Comparison of ENCODE assay signal across 15 cellular contexts in the genomic region with DNA sequence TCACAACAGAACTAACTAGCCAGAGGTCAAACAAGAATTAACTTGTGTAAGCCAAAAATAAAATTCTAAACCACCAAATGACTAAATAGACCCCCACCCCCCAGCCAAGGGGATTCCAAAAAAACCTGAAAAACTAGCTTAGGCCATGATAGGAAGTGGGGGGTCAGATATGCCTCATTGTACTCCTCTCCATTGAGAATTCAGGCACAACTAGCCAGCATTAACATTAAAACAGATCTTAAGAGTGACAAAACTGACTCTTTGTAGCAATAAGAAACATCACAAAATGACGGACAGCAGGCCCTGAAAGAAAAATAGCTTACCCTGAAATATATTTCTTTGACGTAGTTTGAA.
"Had no signal": no experiment of that assay in that cellular context is flagged by ENCODE, and none has a peak within 500 bp of the region (broad histone marks: within the 10 kb centered on the region; RNA-seq: fewer than 3 reads in every experiment).

No MANE protein-coding gene starts in this region.

- H3K27ac ChIP-seq: brain microvascular endothelial cell had no signal

- DNase-seq: activated B cell treated with CpG ODN at 0.5 μM for 24 hours; activated CD4-positive, alpha-beta T cell treated with anti-CD3 and anti-CD28 coated beads, Interleukin-2, amount 10 ng/mL, durations not matched to agents 7 days and 5 days; amygdala; brain microvascular endothelial cell; cerebellar nuclear complex; erythroblast; hippocampal formation; immature natural killer cell; mammary epithelial cell; stimulated activated CD4-positive, alpha-beta T cell treated with anti-CD3 and anti-CD28 coated beads, Interleukin-4, amount 100 ng/mL, for 1 hour; stimulated activated CD8-positive, alpha-beta memory T cell treated with anti-CD3 and anti-CD28 coated beads, Interleukin-4, amount 100 ng/mL, for 48 hours; stimulated activated naive CD8-positive, alpha-beta T cell treated with anti-CD3 and anti-CD28 coated beads, Interleukin-15, Interleukin-2, amounts not matched to agents 100 U/mL and 50 U/mL, for 24 hours had no signal

- FAIRE-seq: urothelium cell line had no signal

- H3K36me3 ChIP-seq: brain microvascular endothelial cell had no signal

- ATAC-seq: activated naive CD4-positive, alpha-beta T cell treated with anti-CD3 and anti-CD28 coated beads, Interleukin-2, amount 50 U/mL, for 72 hours; natural killer cell treated with Interleukin-12 subunit alpha and Interleukin-12 subunit beta and Interleukin-15 and Interleukin-18, amount 100 ng/mL, for 72 hours; stimulated activated naive CD8-positive, alpha-beta T cell treated with anti-CD3 and anti-CD28 coated beads, Interleukin-15, Interleukin-2, amounts not matched to agents 100 U/mL and 50 U/mL, for 24 hours had no signal
